In the genomic region with DNA sequence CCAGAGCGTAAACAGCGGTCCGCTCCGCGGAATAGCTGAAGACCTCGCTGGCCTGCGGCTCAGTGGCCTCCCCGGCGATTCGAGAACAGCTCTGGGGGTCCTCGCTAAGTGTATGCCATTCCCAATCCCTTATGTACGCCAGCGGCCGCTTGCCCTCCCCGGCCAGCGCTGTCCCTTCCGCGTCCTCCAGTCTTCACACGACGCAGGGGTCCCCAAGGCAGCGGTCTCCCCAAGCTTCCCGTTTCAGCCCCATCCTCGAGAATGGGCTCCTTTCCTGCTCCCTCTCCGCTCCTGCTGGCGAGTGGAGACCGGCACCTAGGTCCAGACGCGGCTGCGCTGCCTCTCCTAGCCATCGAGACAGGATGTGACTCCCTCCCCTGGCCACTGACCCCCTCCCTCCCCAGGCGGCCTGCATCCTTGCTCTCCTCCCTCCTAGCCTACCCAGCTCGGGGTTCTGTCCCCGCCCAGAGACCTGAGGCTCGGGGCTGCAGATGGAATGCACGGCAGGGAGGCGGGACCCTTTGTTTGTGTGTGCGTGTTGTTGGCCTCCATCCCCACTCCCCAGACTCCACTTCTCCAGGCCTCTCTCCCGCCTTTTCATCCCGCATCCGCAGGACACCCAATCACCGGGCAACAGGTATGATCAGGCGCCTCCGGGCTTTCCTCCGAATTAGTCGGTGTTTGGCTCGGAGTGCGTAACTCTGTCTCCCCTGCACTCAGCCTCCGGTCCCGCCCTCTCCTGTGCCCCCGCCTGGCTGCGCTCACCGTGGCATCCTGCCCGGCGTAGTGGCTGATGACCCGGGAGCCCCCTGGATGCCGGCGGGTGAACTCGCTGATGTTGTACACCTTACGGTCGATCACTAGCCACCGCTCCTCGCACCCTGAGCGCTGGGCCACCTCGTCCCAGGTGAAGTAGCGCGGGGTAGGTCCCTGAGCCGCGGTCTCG, we compare ENCODE assay signal across 8 cellular contexts. TPM values are rescaled to one million over a fixed set of nuclear protein-coding genes. Genes with fewer than 3 reads are reported as not detected.
A peak's percentile ranks its signal among the peaks of the same experiment; 100 is the strongest.
DNase-seq lines count a peak whose midpoint lies in the region; ATAC-seq and TF ChIP-seq lines count a peak whose summit lies in the region.

No MANE protein-coding gene starts in this region.

- TF ChIP-seq POLR2A in body of pancreas (IDR thresholded peaks at IDR 0.05): no peak

- intact Hi-C loops in body of pancreas (cut with DNase I): no loop called here
- intact Hi-C loops in sciatic nerve (cut with DNase I): no loop called here

- peak overlapping the region; percentile 96 for H3K9ac ChIP-seq in ES-I3 (ENCODE audit: low read depth, low read length)

- H3K4me3 Mint-ChIP-seq in T-helper 17 cell: peak overlapping the region; percentile 95

- TF ChIP-seq CTCF in body of pancreas (IDR thresholded peaks at IDR 0.05): peak in 1 of 7 experiments; percentile 2

- DNase-seq in M059J (ENCODE audit: low read depth) (peak; percentile 92), T-helper 17 cell (peak; percentile 33 to 53 (median 34)), body of pancreas (peak; percentile 53 to 61 (median 56)), iPS DF 6.9 (ENCODE audit: low read depth, low spot score) (no peak), sciatic nerve (ENCODE audit: low spot score) (peak; percentile 84), NAMALWA (ENCODE audit: low spot score) (no peak)

- WGBS in body of pancreas, 2 donors: 0 to 1% methylated on average over 32 to 69 of the region's 69 CpGs
- WGBS in iPS DF 6.9 (ENCODE audit: insufficient coverage, insufficient read length): no CpG with 5 or more reads among the region's 69 CpGs

- peaks cover 17% of the 10 kb centered on the region for H3K4me1 Mint-ChIP-seq in T-helper 17 cell

- peaks cover 20% of the 10 kb centered on the region; the same call in 1 of the 2 replicates for H3K4me1 ChIP-seq in ES-I3 (ENCODE audit: insufficient read depth, low read length)
- H3K4me1 ChIP-seq in body of pancreas: peaks cover 30% of the 10 kb centered on the region
- H3K4me1 ChIP-seq in iPS DF 6.9 (ENCODE audit: control insufficient read depth, insufficient read depth, low read length): no peaks in the 10 kb centered on the region

- H3K27me3 Mint-ChIP-seq in T-helper 17 cell: peaks cover 4% of the 10 kb centered on the region

- ATAC-seq in GM21786 (IDR thresholded peaks at IDR 0.05; ENCODE audit: unreplicated experiment): peak; percentile 28
- ATAC-seq in T-helper 17 cell: peak; percentile 77
- peak; percentile 12 for ATAC-seq in body of pancreas
- ATAC-seq in sciatic nerve: peak; percentile 67

- no peaks in the 10 kb centered on the region for H3K36me3 Mint-ChIP-seq in T-helper 17 cell (ENCODE audit: low read depth)

- H3K9me3 ChIP-seq in ES-I3 (ENCODE audit: control insufficient read depth, insufficient read depth, low read length) (no peaks in the 10 kb centered on the region), T-helper 17 cell (ENCODE audit: control insufficient read depth, low read length, poor library complexity, severe bottlenecking) (no peaks in the 10 kb centered on the region), body of pancreas (no peaks in the 10 kb centered on the region), iPS DF 6.9 (ENCODE audit: control insufficient read depth, insufficient read depth, low read length) (no peaks in the 10 kb centered on the region)

- H3K27ac ChIP-seq in body of pancreas (peak overlapping the region; percentile 53 to 86 (median 70)), iPS DF 6.9 (ENCODE audit: low read length) (no peak overlapping the region)

- H3K36me3 ChIP-seq in ES-I3 (ENCODE audit: insufficient read depth, low read length) (peaks cover 12% of the 10 kb centered on the region), body of pancreas (replicated peaks in 1 of 2; ENCODE audit: insufficient read depth in 1 of 2, low read depth in 2 of 2) (no peaks in the 10 kb centered on the region), iPS DF 6.9 (ENCODE audit: control insufficient read depth, insufficient read depth, low read length) (peaks cover 17% of the 10 kb centered on the region)

- H3K27me3 ChIP-seq in body of pancreas (no peaks in the 10 kb centered on the region), iPS DF 6.9 (ENCODE audit: control insufficient read depth, insufficient read depth, low read length) (no peaks in the 10 kb centered on the region)

- peak overlapping the region; percentile 85 for H3K27ac Mint-ChIP-seq in T-helper 17 cell

- peak overlapping the region; percentile 22 to 45 for H3K4me3 ChIP-seq in body of pancreas
- H3K4me3 ChIP-seq in iPS DF 6.9 (ENCODE audit: low read length): peak overlapping the region; percentile 77

RNA-seq across cellular contexts. Expression of a gene that starts 0.7 kb away (rescaled TPM):
- 57.7 and 69.5 TPM in 2 replicates for total RNA-seq in M059J (2014; rRNA removed; shearing (Covaris generic))
- total RNA-seq in T-helper 17 cell (1 to 10 TPM; 1.2 to 4.6 TPM), body of pancreas (1 to 10 TPM; 4.6 to 7.0 TPM), sciatic nerve (99.3 TPM)

RNA-seq across cellular contexts. Expression of a gene that starts 12.0 kb away (rescaled TPM):
- total RNA-seq in M059J (2014; rRNA removed; shearing (Covaris generic)): 224 and 254 TPM in 2 replicates
- 10 to 100 TPM in 1 of 2 donors, 1 to 10 TPM in 1; 5.2 to 15.7 TPM for total RNA-seq in T-helper 17 cell
- 1 to 10 TPM; 2.0 to 4.4 TPM for total RNA-seq in body of pancreas
- total RNA-seq in sciatic nerve: 140 TPM

RNA-seq across cellular contexts. Expression of a gene that starts 23.4 kb away (rescaled TPM):
- total RNA-seq in M059J (2014; rRNA removed; shearing (Covaris generic)): 106 and 150 TPM in 2 replicates
- total RNA-seq in T-helper 17 cell: 10 to 100 TPM in 1 of 2 donors, 1 to 10 TPM in 1; 9.7 to 13.0 TPM
- 1 to 10 TPM; 2.6 to 3.4 TPM for total RNA-seq in body of pancreas
- 3.7 TPM for total RNA-seq in sciatic nerve

RNA-seq across cellular contexts. Expression of a gene that starts 23.7 kb away (rescaled TPM):
- total RNA-seq in M059J (2014; rRNA removed; shearing (Covaris generic)): 87.6 and 166 TPM in 2 replicates
- total RNA-seq in T-helper 17 cell: 10 to 100 TPM; 68.4 to 77.6 TPM
- 10 to 100 TPM in 1 of 2 donors, 1 to 10 TPM in 1; 8.6 to 29.1 TPM for total RNA-seq in body of pancreas
- 96.6 TPM for total RNA-seq in sciatic nerve

Comparison
In these comparisons a context has a peak if more than half of its experiments do, and no peak if none do; other contexts are left out.
1. ATAC-seq: peak in every context shown above with its lines; median percentile 77 in T-helper 17 cell; 67 in sciatic nerve; 28 in GM21786; 12 in body of pancreas.
2. DNase-seq: peak in M059J (single experiment), T-helper 17 cell (3 of 3), body of pancreas (4 of 4) and sciatic nerve (single experiment); none in iPS DF 6.9 (single experiment) and NAMALWA (single experiment).